Comparison of ENCODE assay signal across 23 cellular contexts in genomic region chr10:16699435-16699834, GRCh38.
"Had no signal": no experiment of that assay in that cellular context is flagged by ENCODE, and none has a peak within 500 bp of the region (broad histone marks: within the 10 kb centered on the region; RNA-seq: fewer than 3 reads in every experiment).

No MANE protein-coding gene starts in this region.

- ATAC-seq: activated T-cell treated with anti-CD3 and anti-CD28 coated beads, Interleukin-2, amount 50 U/mL, for 4 hours; activated T-helper 17 cell treated with anti-CD3 and anti-CD28 coated beads, Interleukin-2, amount 50 U/mL, for 72 hours; foreskin keratinocyte; left ventricle myocardium superior; psoas muscle; stimulated activated naive B cell treated with anti-CD40 and anti-IgM and Interleukin-4, amounts not matched to agents 10 μg/mL and 1 μg/mL and 100 μg/mL, for 72 hours; upper lobe of right lung; WTC11 had no signal

- DNase-seq: activated CD4-positive, alpha-beta memory T cell treated with anti-CD3 and anti-CD28 coated beads, Interleukin-2, amount 10 ng/mL, durations not matched to agents 7 days and 5 days; activated CD4-positive, alpha-beta T cell treated with anti-CD3 and anti-CD28 coated beads for 1 hour; activated CD4-positive, alpha-beta T cell treated with anti-CD3 and anti-CD28 coated beads, Interleukin-2, amount 10 ng/mL, durations not matched to agents 7 days and 5 days; activated CD8-positive, alpha-beta memory T cell treated with anti-CD3 and anti-CD28 coated beads, Interleukin-2, amount 50 U/mL, for 48 hours; activated gamma-delta T cell treated with Interleukin-2 at 50 U/mL for 16 hours; activated naive CD4-positive, alpha-beta T cell treated with anti-CD3 and anti-CD28 coated beads, Interleukin-2, amount 50 U/mL, for 16 hours; activated T-cell treated with anti-CD3 and anti-CD28 coated beads, Interleukin-2, amount 50 U/mL, for 4 hours; amniotic stem cell; central memory CD4-positive, alpha-beta T cell; endodermal cell; foreskin keratinocyte; left ventricle myocardium superior; nucleus accumbens; psoas muscle; stimulated activated CD4-positive, alpha-beta T cell treated with anti-CD3 and anti-CD28 coated beads, Interleukin-15, amount 100 ng/mL, for 24 hours; stimulated activated CD4-positive, alpha-beta T cell treated with anti-CD3 and anti-CD28 coated beads, Interleukin-2, amount 100 ng/mL, for 24 hours; stimulated activated naive B cell treated with anti-CD40 and anti-IgM and Interleukin-4, amounts not matched to agents 10 μg/mL and 1 μg/mL and 100 μg/mL, for 72 hours; stomach; T-helper 2 cell; thyroid gland; upper lobe of right lung had no signal
